ENCODE assay signal across 12 cellular contexts in the genomic region with DNA sequence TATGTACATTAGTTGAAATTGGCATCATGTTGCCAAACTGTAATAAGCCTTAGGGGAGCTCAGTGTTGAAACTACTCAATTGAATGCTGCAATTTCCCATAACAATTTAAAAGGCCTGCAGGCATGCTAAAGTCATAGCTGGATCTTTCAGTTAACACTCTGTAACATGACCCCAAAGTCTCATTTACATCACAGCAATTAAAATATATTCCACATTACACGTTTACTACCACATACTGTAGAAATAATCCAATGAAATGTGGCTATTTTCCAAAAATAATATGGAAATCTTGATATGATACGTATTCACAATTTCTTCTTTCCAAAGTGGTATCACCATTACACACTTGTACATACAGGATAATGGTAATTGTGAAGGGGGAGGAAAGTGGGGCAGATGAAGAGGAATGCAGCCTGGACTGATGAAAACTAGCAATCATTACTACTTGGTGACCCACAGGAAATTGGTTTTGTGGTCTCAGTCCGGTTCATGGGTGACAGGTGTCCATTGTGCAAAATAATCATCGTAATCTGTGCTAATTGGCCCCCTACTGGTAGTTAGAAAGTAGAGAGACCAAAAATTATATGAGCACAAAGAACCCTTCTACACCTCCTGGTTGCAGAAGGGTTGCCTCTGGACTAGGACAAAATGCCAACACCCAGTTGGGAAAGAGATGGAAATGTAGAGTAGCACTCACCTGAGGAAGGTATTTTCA.
A peak's percentile ranks its signal among the peaks of the same experiment; 100 is the strongest.
DNase-seq lines count a peak whose midpoint lies in the region; ATAC-seq, FAIRE-seq and TF ChIP-seq lines count a peak whose summit lies in the region.
"Had no signal": no experiment of that assay in that cellular context is flagged by ENCODE, and none has a peak within 500 bp of the region (broad histone marks: within the 10 kb centered on the region; RNA-seq: fewer than 3 reads in every experiment).

No MANE protein-coding gene starts in this region.

- no peak overlapping the region for H3K9ac ChIP-seq in liver (ENCODE audit: low read depth in 1 of 2, low read length in 2 of 2)

- H3K4me1 ChIP-seq in liver (ENCODE audit: control insufficient read depth in 4 of 4, insufficient read depth in 4 of 4, low read length in 3 of 4) = peaks cover 0 to 2% (median 0%) of the 10 kb centered on the region in 4 donors
- H3K4me1 ChIP-seq in right lobe of liver = no peaks in the 10 kb centered on the region
- H3K4me1 ChIP-seq in tibial nerve = no peaks in the 10 kb centered on the region
- no peaks in the 10 kb centered on the region for H3K4me1 ChIP-seq in pancreas

- ATAC-seq in right lobe of liver = no peak
- no peak for ATAC-seq in pancreas
- ATAC-seq: activated CD8-positive, alpha-beta T cell treated with anti-CD3 and anti-CD28 coated beads for 36 hours; stimulated activated naive CD8-positive, alpha-beta T cell treated with anti-CD3 and anti-CD28 coated beads, Interleukin-15, amount 100 ng/mL, for 72 hours had no signal

- H3K27ac ChIP-seq in liver (ENCODE audit: low read depth in 1 of 2, low read length in 2 of 2) (no peak overlapping the region), right lobe of liver (no peak overlapping the region), tibial nerve (no peak overlapping the region), pancreas (no peak overlapping the region)

- H3K27me3 ChIP-seq in liver (ENCODE audit: control insufficient read depth in 4 of 4, insufficient read depth in 4 of 4, low read length in 3 of 4) (no peaks in the 10 kb centered on the region), right lobe of liver (no peaks in the 10 kb centered on the region), tibial nerve (no peaks in the 10 kb centered on the region), pancreas (no peaks in the 10 kb centered on the region)

- TF ChIP-seq RAD21 in liver (IDR thresholded peaks at IDR 0.05) = peak; percentile 32 to 61

- peak; percentile 35 for FAIRE-seq in urothelium cell line (lab: Jason Lieb, UNC)
- no peak for FAIRE-seq in pancreas (lab: Jason Lieb, UNC)
- FAIRE-seq: GM12892 had no signal

- no peaks in the 10 kb centered on the region for H3K9me3 ChIP-seq in liver (ENCODE audit: control insufficient read depth in 4 of 4, low read length in 3 of 4)
- H3K9me3 ChIP-seq in right lobe of liver = no peaks in the 10 kb centered on the region
- no peaks in the 10 kb centered on the region for H3K9me3 ChIP-seq in tibial nerve
- no peaks in the 10 kb centered on the region for H3K9me3 ChIP-seq in pancreas

- no peak overlapping the region for H3K4me3 ChIP-seq in liver (ENCODE audit: low read depth in 1 of 3, low read length in 3 of 3)
- no peak overlapping the region for H3K4me3 ChIP-seq in right lobe of liver
- no peak overlapping the region for H3K4me3 ChIP-seq in epithelial cell of esophagus (ENCODE audit: low read length)
- H3K4me3 ChIP-seq in tibial nerve = no peak overlapping the region
- H3K4me3 ChIP-seq in pancreas = no peak overlapping the region

- no peaks in the 10 kb centered on the region for H3K36me3 ChIP-seq in liver (ENCODE audit: control insufficient read depth in 4 of 4, insufficient read depth in 3 of 4, low read depth in 1 of 4, low read length in 3 of 4)
- no peaks in the 10 kb centered on the region for H3K36me3 ChIP-seq in right lobe of liver
- H3K36me3 ChIP-seq in tibial nerve = no peaks in the 10 kb centered on the region
- H3K36me3 ChIP-seq in pancreas = no peaks in the 10 kb centered on the region

- intact Hi-C loops in right lobe of liver (cut with DNase I) (no loop called here), pancreas (cut with DNase I) (no loop called here)

- no peak for DNase-seq in right lobe of liver
- peak; percentile 18 for DNase-seq in NCI-H748 treated with DMSO at 0.1 percent for 48 hours (lab: John Stamatoyannopoulos, UW)
- peak; percentile 83 for DNase-seq in epithelial cell of esophagus (ENCODE audit: low read depth)
- peak; percentile 20 for DNase-seq in urothelium cell line (ENCODE audit: low spot score)
- DNase-seq in cerebellar cortex (ENCODE audit: low spot score) = no peak
- DNase-seq in tibial nerve (ENCODE audit: low spot score in 2 of 2) = no peak
- no peak for DNase-seq in pancreas
- DNase-seq: activated CD8-positive, alpha-beta T cell treated with anti-CD3 and anti-CD28 coated beads for 36 hours; MV-4-11; stimulated activated naive CD8-positive, alpha-beta T cell treated with anti-CD3 and anti-CD28 coated beads, Interleukin-15, amount 100 ng/mL, for 72 hours had no signal

- TF ChIP-seq CTCF in liver (IDR thresholded peaks at IDR 0.05; ENCODE audit: low read depth, low read length, missing input control) = peak; percentile 13
- TF ChIP-seq CTCF in right lobe of liver (IDR thresholded peaks at IDR 0.05) = peak in 1 of 4 donors; percentile 15
- TF ChIP-seq CTCF in epithelial cell of esophagus (IDR thresholded peaks at IDR 0.05; ENCODE audit: insufficient read depth, low read depth, low read length, missing control alignments) = peak; percentile 31
- TF ChIP-seq CTCF in tibial nerve (IDR thresholded peaks at IDR 0.05) = no peak
- no peak for TF ChIP-seq CTCF in pancreas (IDR thresholded peaks at IDR 0.05)

- TF ChIP-seq POLR2A in right lobe of liver (IDR thresholded peaks at IDR 0.05) (no peak), tibial nerve (IDR thresholded peaks at IDR 0.05) (no peak)

- TF ChIP-seq EP300 in tibial nerve (IDR thresholded peaks at IDR 0.05) = no peak

- WGBS in liver = 84% methylated on average over 4 of the region's 4 CpGs
- 62% methylated on average over 4 of the region's 4 CpGs for WGBS in right lobe of liver (ENCODE audit: insufficient coverage, low coverage, low lambda C conversion rate, missing lambda C conversion rate)
- 66 to 71% methylated on average over 4 of the region's 4 CpGs for WGBS in tibial nerve, 2 donors
- 68 to 76% methylated on average over 4 of the region's 4 CpGs for WGBS in pancreas, 2 donors

TF ChIP-seq in liver, 16 proteins besides CTCF, POLR2A, EP300 and RAD21:
- TF ChIP-seq, protein P1, sequence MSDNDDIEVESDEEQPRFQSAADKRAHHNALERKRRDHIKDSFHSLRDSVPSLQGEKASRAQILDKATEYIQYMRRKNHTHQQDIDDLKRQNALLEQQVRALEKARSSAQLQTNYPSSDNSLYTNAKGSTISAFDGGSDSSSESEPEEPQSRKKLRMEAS (IDR thresholded peaks at IDR 0.05) = no peak
- TF ChIP-seq TAF1 (conservative IDR thresholded peaks at IDR 0.05) (no peak), EGR1 (IDR thresholded peaks at IDR 0.05; ENCODE audit: low read depth in 2 of 2) (no peak), SP1 (IDR thresholded peaks at IDR 0.05) (no peak), JUND (IDR thresholded peaks at IDR 0.05) (no peak), FOXA1 (IDR thresholded peaks at IDR 0.05) (no peak), GABPA (IDR thresholded peaks at IDR 0.05 in 1 of 2, conservative IDR thresholded peaks at IDR 0.05 in 1 of 2) (no peak), YY1 (IDR thresholded peaks at IDR 0.05) (no peak), HNF4A (conservative IDR thresholded peaks at IDR 0.05) (no peak), FOXA2 (IDR thresholded peaks at IDR 0.05) (no peak)
- TF ChIP-seq, protein P2, sequence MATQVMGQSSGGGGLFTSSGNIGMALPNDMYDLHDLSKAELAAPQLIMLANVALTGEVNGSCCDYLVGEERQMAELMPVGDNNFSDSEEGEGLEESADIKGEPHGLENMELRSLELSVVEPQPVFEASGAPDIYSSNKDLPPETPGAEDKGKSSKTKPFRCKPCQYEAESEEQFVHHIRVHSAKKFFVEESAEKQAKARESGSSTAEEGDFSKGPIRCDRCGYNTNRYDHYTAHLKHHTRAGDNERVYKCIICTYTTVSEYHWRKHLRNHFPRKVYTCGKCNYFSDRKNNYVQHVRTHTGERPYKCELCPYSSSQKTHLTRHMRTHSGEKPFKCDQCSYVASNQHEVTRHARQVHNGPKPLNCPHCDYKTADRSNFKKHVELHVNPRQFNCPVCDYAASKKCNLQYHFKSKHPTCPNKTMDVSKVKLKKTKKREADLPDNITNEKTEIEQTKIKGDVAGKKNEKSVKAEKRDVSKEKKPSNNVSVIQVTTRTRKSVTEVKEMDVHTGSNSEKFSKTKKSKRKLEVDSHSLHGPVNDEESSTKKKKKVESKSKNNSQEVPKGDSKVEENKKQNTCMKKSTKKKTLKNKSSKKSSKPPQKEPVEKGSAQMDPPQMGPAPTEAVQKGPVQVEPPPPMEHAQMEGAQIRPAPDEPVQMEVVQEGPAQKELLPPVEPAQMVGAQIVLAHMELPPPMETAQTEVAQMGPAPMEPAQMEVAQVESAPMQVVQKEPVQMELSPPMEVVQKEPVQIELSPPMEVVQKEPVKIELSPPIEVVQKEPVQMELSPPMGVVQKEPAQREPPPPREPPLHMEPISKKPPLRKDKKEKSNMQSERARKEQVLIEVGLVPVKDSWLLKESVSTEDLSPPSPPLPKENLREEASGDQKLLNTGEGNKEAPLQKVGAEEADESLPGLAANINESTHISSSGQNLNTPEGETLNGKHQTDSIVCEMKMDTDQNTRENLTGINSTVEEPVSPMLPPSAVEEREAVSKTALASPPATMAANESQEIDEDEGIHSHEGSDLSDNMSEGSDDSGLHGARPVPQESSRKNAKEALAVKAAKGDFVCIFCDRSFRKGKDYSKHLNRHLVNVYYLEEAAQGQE (IDR thresholded peaks at IDR 0.05) = no peak
- TF ChIP-seq, protein P3, sequence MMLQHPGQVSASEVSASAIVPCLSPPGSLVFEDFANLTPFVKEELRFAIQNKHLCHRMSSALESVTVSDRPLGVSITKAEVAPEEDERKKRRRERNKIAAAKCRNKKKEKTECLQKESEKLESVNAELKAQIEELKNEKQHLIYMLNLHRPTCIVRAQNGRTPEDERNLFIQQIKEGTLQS (IDR thresholded peaks at IDR 0.05) = no peak

Comparison
In these comparisons a context has a peak if more than half of its experiments do, and no peak if none do; other contexts are left out.
1. CTCF ChIP-seq: peak in liver (single experiment) and epithelial cell of esophagus (single experiment); none in tibial nerve (0 of 5) and pancreas (0 of 4).
2. DNase-seq: peak in NCI-H748 treated with DMSO at 0.1 percent for 48 hours (single experiment), epithelial cell of esophagus (single experiment) and urothelium cell line (single experiment); none in right lobe of liver (0 of 3), cerebellar cortex (single experiment), tibial nerve (0 of 2) and pancreas (0 of 6).